Comparison of ENCODE assay signal across 8 cellular contexts in the genomic region with DNA sequence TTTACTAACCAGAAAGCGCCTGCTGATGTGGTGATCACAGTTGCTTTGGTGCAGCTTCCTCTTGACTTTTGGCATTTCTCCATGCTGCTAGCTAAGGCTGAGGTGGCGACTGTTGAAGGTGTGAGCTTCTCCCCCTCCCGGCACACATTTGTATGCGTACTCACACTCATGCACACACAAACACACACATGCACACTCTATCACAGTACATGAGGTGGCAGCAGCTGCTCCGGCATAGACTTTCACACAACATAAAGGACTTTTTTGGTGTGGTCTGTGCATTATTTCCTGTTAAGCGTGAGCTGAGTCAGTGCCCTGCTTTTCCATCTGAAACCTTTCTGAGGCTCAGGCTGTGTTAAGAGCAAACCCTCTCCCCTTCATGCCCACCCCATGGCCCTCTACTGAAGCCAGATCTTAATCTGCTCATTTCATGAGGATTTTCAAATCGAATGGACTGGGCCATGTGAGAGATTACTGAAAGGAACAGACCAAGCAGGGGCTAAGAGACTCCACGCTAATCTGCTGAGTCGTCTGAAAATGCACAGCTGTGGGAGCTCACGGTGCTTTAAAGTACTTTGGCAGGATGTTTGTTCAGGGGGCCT. TPM values are rescaled to one million over a fixed set of nuclear protein-coding genes. Genes with fewer than 3 reads are reported as not detected.
DNase-seq lines count a peak whose midpoint lies in the region; ATAC-seq and TF ChIP-seq lines count a peak whose summit lies in the region.
"Not testable (repeated sequence)": the region's sequence is repeated elsewhere in the genome, so short reads cannot be mapped to it uniquely, and the experiment has no call there.

No MANE protein-coding gene starts in this region.

- DNase-seq in CD4-positive, alpha-beta T cell; activated CD8-positive, alpha-beta T cell treated with anti-CD3 and anti-CD28 coated beads, Interleukin-2, amount 10 ng/mL, durations not matched to agents 7 days and 5 days; coronary artery (ENCODE audit: low spot score); hepatocyte (ENCODE audit: low spot score); natural killer cell treated with Interleukin-12 subunit alpha and Interleukin-12 subunit beta and Interleukin-15 and Interleukin-18, amount 100 ng/mL, for 72 hours (ENCODE audit: low spot score); stimulated activated naive CD8-positive, alpha-beta T cell treated with anti-CD3 and anti-CD28 coated beads, Interleukin-15, amount 100 ng/mL, for 72 hours: not testable (repeated sequence)
- peak; percentile 60 for DNase-seq in MM.1S

- 34% methylated on average over 10 of the region's 10 CpGs for WGBS in hepatocyte (ENCODE audit: low lambda C conversion rate, missing lambda C conversion rate)

- H3K4me2 ChIP-seq in MM.1S (ENCODE audit: low read depth, low read length), result peak overlapping the region; percentile 62; the same call in 1 of the 2 replicates
- H3K4me2 ChIP-seq in hepatocyte, result peak overlapping the region; percentile 67

- H3K27ac Mint-ChIP-seq in CD4-positive, alpha-beta T cell; activated CD8-positive, alpha-beta T cell treated with anti-CD3 and anti-CD28 coated beads, Interleukin-2, amount 10 ng/mL, durations not matched to agents 7 days and 5 days; natural killer cell treated with Interleukin-12 subunit alpha and Interleukin-12 subunit beta and Interleukin-15 and Interleukin-18, amount 100 ng/mL, for 72 hours; stimulated activated naive CD8-positive, alpha-beta T cell treated with anti-CD3 and anti-CD28 coated beads, Interleukin-15, amount 100 ng/mL, for 72 hours: not testable (repeated sequence)

- CTCF ChIA-PET in CD4-positive, alpha-beta T cell (lab: Charles Lee); activated CD8-positive, alpha-beta T cell treated with anti-CD3 and anti-CD28 coated beads, Interleukin-2, amount 10 ng/mL, durations not matched to agents 7 days and 5 days (lab: Charles Lee): not testable (repeated sequence)

- H3K9me3 Mint-ChIP-seq in CD4-positive, alpha-beta T cell; activated CD8-positive, alpha-beta T cell treated with anti-CD3 and anti-CD28 coated beads, Interleukin-2, amount 10 ng/mL, durations not matched to agents 7 days and 5 days (ENCODE audit: insufficient read depth); natural killer cell treated with Interleukin-12 subunit alpha and Interleukin-12 subunit beta and Interleukin-15 and Interleukin-18, amount 100 ng/mL, for 72 hours; stimulated activated naive CD8-positive, alpha-beta T cell treated with anti-CD3 and anti-CD28 coated beads, Interleukin-15, amount 100 ng/mL, for 72 hours: not testable (repeated sequence)

- H3K4me1 ChIP-seq in MM.1S (ENCODE audit: low read length); hepatocyte (ENCODE audit: insufficient read depth): not testable (repeated sequence)

- H2AFZ ChIP-seq in MM.1S (ENCODE audit: low read length), result peak overlapping the region; percentile 78
- H2AFZ ChIP-seq in hepatocyte, result not testable (repeated sequence)

- not testable (repeated sequence) for H4K20me1 ChIP-seq in MM.1S (ENCODE audit: insufficient read depth, low read length); hepatocyte (ENCODE audit: insufficient read depth, poor library complexity, severe bottlenecking)

- H3K4me1 Mint-ChIP-seq in CD4-positive, alpha-beta T cell (ENCODE audit: low read depth); activated CD8-positive, alpha-beta T cell treated with anti-CD3 and anti-CD28 coated beads, Interleukin-2, amount 10 ng/mL, durations not matched to agents 7 days and 5 days (ENCODE audit: low read depth); natural killer cell treated with Interleukin-12 subunit alpha and Interleukin-12 subunit beta and Interleukin-15 and Interleukin-18, amount 100 ng/mL, for 72 hours (ENCODE audit: low read depth in 2 of 2); stimulated activated naive CD8-positive, alpha-beta T cell treated with anti-CD3 and anti-CD28 coated beads, Interleukin-15, amount 100 ng/mL, for 72 hours: not testable (repeated sequence)

- H3K27me3 Mint-ChIP-seq in CD4-positive, alpha-beta T cell; activated CD8-positive, alpha-beta T cell treated with anti-CD3 and anti-CD28 coated beads, Interleukin-2, amount 10 ng/mL, durations not matched to agents 7 days and 5 days (ENCODE audit: low read depth); stimulated activated naive CD8-positive, alpha-beta T cell treated with anti-CD3 and anti-CD28 coated beads, Interleukin-15, amount 100 ng/mL, for 72 hours: not testable (repeated sequence)
- peaks cover 2 to 12% of the 10 kb centered on the region in 2 donors for H3K27me3 Mint-ChIP-seq in natural killer cell treated with Interleukin-12 subunit alpha and Interleukin-12 subunit beta and Interleukin-15 and Interleukin-18, amount 100 ng/mL, for 72 hours

- H3K4me3 ChIP-seq in MM.1S (ENCODE audit: low read length), result 0 out of 2 replicates have a peak overlapping the region, but pooled peaks have one; percentile 43
- peak overlapping the region; percentile 42 for H3K4me3 ChIP-seq in coronary artery
- not testable (repeated sequence) for H3K4me3 ChIP-seq in hepatocyte

- H3K9me3 ChIP-seq in CD4-positive, alpha-beta T cell (ENCODE audit: control insufficient read depth, low read length); MM.1S (replicated peaks; ENCODE audit: insufficient read depth, low read length); hepatocyte (ENCODE audit: low read depth): not testable (repeated sequence)

- TF ChIP-seq CTCF in CD4-positive, alpha-beta T cell (IDR thresholded peaks at IDR 0.05); MM.1S (IDR thresholded peaks at IDR 0.05; ENCODE audit: low read length); coronary artery (IDR thresholded peaks at IDR 0.05); hepatocyte (IDR thresholded peaks at IDR 0.05; ENCODE audit: poor library complexity): not testable (repeated sequence)

- POLR2A ChIA-PET in CD4-positive, alpha-beta T cell (lab: Charles Lee); activated CD8-positive, alpha-beta T cell treated with anti-CD3 and anti-CD28 coated beads, Interleukin-2, amount 10 ng/mL, durations not matched to agents 7 days and 5 days (lab: Charles Lee): not testable (repeated sequence)

- H3K9ac ChIP-seq in MM.1S (ENCODE audit: low read length), result peak overlapping the region; percentile 34; the same call in 1 of the 2 replicates

- intact Hi-C loops in CD4-positive, alpha-beta T cell (cut with DNase I, micrococcal nuclease), result not testable (repeated sequence)

- not testable (repeated sequence) for H3K79me2 ChIP-seq in MM.1S (ENCODE audit: low read length); hepatocyte

- H3K9me2 ChIP-seq in MM.1S (replicated peaks; ENCODE audit: insufficient read depth, low read length); hepatocyte (replicated peaks; ENCODE audit: insufficient read depth): not testable (repeated sequence)

- H3K4me3 Mint-ChIP-seq in CD4-positive, alpha-beta T cell; activated CD8-positive, alpha-beta T cell treated with anti-CD3 and anti-CD28 coated beads, Interleukin-2, amount 10 ng/mL, durations not matched to agents 7 days and 5 days: not testable (repeated sequence)
- peak overlapping the region; percentile 8 for H3K4me3 Mint-ChIP-seq in natural killer cell treated with Interleukin-12 subunit alpha and Interleukin-12 subunit beta and Interleukin-15 and Interleukin-18, amount 100 ng/mL, for 72 hours
- H3K4me3 Mint-ChIP-seq in stimulated activated naive CD8-positive, alpha-beta T cell treated with anti-CD3 and anti-CD28 coated beads, Interleukin-15, amount 100 ng/mL, for 72 hours, result peak overlapping the region in 1 of 2 donors; percentile 12

- ATAC-seq in CD4-positive, alpha-beta T cell (ENCODE audit: poor library complexity), result peak; percentile 89
- ATAC-seq in GM19467 (IDR thresholded peaks at IDR 0.05; ENCODE audit: unreplicated experiment), result peak; percentile 69
- ATAC-seq in activated CD8-positive, alpha-beta T cell treated with anti-CD3 and anti-CD28 coated beads, Interleukin-2, amount 10 ng/mL, durations not matched to agents 7 days and 5 days, result peak; percentile 84
- ATAC-seq in natural killer cell treated with Interleukin-12 subunit alpha and Interleukin-12 subunit beta and Interleukin-15 and Interleukin-18, amount 100 ng/mL, for 72 hours, result peak; percentile 79 to 80
- peak; percentile 95 for ATAC-seq in stimulated activated naive CD8-positive, alpha-beta T cell treated with anti-CD3 and anti-CD28 coated beads, Interleukin-15, amount 100 ng/mL, for 72 hours

- not testable (repeated sequence) for H3K36me3 ChIP-seq in MM.1S (replicated peaks; ENCODE audit: insufficient read depth, low read length); hepatocyte (replicated peaks; ENCODE audit: insufficient read depth, low read depth)

- not testable (repeated sequence) for H3K27ac ChIP-seq in CD4-positive, alpha-beta T cell (ENCODE audit: low read depth, low read length)
- peak overlapping the region; percentile 77; the same call in 1 of the 2 replicates for H3K27ac ChIP-seq in MM.1S (ENCODE audit: low read length)
- peak overlapping the region in 1 of 2 donors; percentile 21 for H3K27ac ChIP-seq in coronary artery
- H3K27ac ChIP-seq in hepatocyte, result peak overlapping the region; percentile 82

- not testable (repeated sequence) for H3K36me3 Mint-ChIP-seq in CD4-positive, alpha-beta T cell (ENCODE audit: low read depth); activated CD8-positive, alpha-beta T cell treated with anti-CD3 and anti-CD28 coated beads, Interleukin-2, amount 10 ng/mL, durations not matched to agents 7 days and 5 days (ENCODE audit: low read depth); natural killer cell treated with Interleukin-12 subunit alpha and Interleukin-12 subunit beta and Interleukin-15 and Interleukin-18, amount 100 ng/mL, for 72 hours

- not testable (repeated sequence) for H3F3A ChIP-seq in MM.1S (ENCODE audit: insufficient read depth, low read length)

- not testable (repeated sequence) for H3K27me3 ChIP-seq in CD4-positive, alpha-beta T cell (ENCODE audit: control insufficient read depth, insufficient read depth, low read length); MM.1S (replicated peaks; ENCODE audit: insufficient read depth, low read length); hepatocyte

RNA-seq across cellular contexts. Expression of gene PGM5, which starts 10.6 kb away (rescaled TPM):
- not detected for total RNA-seq in CD4-positive, alpha-beta T cell
- total RNA-seq in activated CD8-positive, alpha-beta T cell treated with anti-CD3 and anti-CD28 coated beads, Interleukin-2, amount 10 ng/mL, durations not matched to agents 7 days and 5 days, result not detected
- 35.2 and 38.8 TPM in 2 replicates for total RNA-seq in hepatocyte
- 2.5 and 4.0 TPM in 2 replicates for polyA plus RNA-seq in hepatocyte
- total RNA-seq in natural killer cell treated with Interleukin-12 subunit alpha and Interleukin-12 subunit beta and Interleukin-15 and Interleukin-18, amount 100 ng/mL, for 72 hours, result not detected

Comparison
In these comparisons a context has a peak if more than half of its experiments do, and no peak if none do; other contexts are left out.
1. RNA of gene PGM5, which starts 10.6 kb away (total RNA-seq): 35.2 to 38.8 TPM in hepatocyte; not detected in CD4-positive, alpha-beta T cell, not detected in activated CD8-positive, alpha-beta T cell treated with anti-CD3 and anti-CD28 coated beads, Interleukin-2, amount 10 ng/mL, durations not matched to agents 7 days and 5 days and not detected in natural killer cell treated with Interleukin-12 subunit alpha and Interleukin-12 subunit beta and Interleukin-15 and Interleukin-18, amount 100 ng/mL, for 72 hours; every median in the first group is over 10 times any median in the second.
2. Peak in every context shown above with its lines, with median percentiles within 50 percentile points of each other: ATAC-seq.